In the genomic region with DNA sequence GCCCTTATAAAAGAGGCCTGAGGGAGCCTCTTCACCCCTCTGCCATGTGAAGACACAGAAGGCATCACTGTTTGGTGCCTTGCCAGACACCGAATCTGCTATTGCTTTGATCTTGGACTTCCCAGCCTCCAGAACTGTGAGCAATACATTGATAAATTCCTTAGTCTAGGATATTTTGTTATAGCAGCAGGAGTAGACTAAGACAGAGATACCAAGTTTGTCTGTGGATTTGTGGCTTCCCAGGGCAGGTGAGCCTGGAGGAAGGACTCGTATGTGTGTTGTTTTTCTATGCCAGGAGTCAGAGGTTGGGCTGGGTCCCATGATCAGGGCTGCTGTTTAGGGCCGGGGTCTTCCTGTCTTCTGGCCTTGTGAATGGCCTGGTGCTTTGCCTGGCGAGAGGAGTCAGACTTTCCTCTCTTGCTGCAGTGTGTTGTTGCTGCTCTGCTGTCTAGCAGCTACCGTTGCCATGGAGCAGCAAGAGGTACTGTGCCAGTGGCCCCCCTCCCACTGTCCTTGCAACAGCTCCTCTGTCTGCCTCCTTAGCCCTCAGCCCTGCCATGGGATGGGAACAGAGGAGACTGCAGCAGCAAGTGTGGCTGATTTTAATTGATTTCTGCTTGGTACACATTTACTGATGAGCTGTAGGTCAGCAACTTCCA, we compare ENCODE assay signal across 1 cellular context.
TF ChIP-seq lines count a peak whose summit lies in the region.

No MANE protein-coding gene starts in this region.

TF ChIP-seq in WTC11, 78 proteins besides CTCF, POLR2A, EP300 and RAD21 (continued from another document):
- TF ChIP-seq, protein P1, sequence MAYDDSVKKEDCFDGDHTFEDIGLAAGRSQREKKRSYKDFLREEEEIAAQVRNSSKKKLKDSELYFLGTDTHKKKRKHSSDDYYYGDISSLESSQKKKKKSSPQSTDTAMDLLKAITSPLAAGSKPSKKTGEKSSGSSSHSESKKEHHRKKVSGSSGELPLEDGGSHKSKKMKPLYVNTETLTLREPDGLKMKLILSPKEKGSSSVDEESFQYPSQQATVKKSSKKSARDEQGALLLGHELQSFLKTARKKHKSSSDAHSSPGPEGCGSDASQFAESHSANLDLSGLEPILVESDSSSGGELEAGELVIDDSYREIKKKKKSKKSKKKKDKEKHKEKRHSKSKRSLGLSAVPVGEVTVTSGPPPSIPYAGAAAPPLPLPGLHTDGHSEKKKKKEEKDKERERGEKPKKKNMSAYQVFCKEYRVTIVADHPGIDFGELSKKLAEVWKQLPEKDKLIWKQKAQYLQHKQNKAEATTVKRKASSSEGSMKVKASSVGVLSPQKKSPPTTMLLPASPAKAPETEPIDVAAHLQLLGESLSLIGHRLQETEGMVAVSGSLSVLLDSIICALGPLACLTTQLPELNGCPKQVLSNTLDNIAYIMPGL (CRISPR knock-in tag; IDR thresholded peaks at IDR 0.05): no peak
- no peak for TF ChIP-seq ZBTB21 (CRISPR knock-in tag; IDR thresholded peaks at IDR 0.05; ENCODE audit: borderline replicate concordance)
- TF ChIP-seq PRRX2 (CRISPR knock-in tag; IDR thresholded peaks at IDR 0.05): no peak
- TF ChIP-seq ZNF671 (CRISPR knock-in tag; IDR thresholded peaks at IDR 0.05): no peak
- no peak for TF ChIP-seq NR1H2 (CRISPR knock-in tag; IDR thresholded peaks at IDR 0.05)
- no peak for TF ChIP-seq SMAD4 (CRISPR knock-in tag; IDR thresholded peaks at IDR 0.05)
- TF ChIP-seq ZNF396 (CRISPR knock-in tag; IDR thresholded peaks at IDR 0.05; ENCODE audit: borderline replicate concordance): no peak
- TF ChIP-seq, protein P2, sequence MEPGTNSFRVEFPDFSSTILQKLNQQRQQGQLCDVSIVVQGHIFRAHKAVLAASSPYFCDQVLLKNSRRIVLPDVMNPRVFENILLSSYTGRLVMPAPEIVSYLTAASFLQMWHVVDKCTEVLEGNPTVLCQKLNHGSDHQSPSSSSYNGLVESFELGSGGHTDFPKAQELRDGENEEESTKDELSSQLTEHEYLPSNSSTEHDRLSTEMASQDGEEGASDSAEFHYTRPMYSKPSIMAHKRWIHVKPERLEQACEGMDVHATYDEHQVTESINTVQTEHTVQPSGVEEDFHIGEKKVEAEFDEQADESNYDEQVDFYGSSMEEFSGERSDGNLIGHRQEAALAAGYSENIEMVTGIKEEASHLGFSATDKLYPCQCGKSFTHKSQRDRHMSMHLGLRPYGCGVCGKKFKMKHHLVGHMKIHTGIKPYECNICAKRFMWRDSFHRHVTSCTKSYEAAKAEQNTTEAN (CRISPR knock-in tag; IDR thresholded peaks at IDR 0.05): no peak
